In genomic region chr7:22935269-22935668, GRCh38 we compare ENCODE assay signal across 27 cellular contexts.
A peak's percentile ranks its signal among the peaks of the same experiment; 100 is the strongest.
DNase-seq lines count a peak whose midpoint lies in the region; ATAC-seq and TF ChIP-seq lines count a peak whose summit lies in the region.
"Had no signal": no experiment of that assay in that cellular context is flagged by ENCODE, and none has a peak within 500 bp of the region (broad histone marks: within the 10 kb centered on the region; RNA-seq: fewer than 3 reads in every experiment).

No MANE protein-coding gene starts in this region.

- H3K27ac Mint-ChIP-seq in activated CD4-positive, alpha-beta T cell treated with anti-CD3 and anti-CD28 coated beads, Interleukin-2, amount 10 ng/mL, durations not matched to agents 24 days and 14 days = no peak overlapping the region
- H3K27ac Mint-ChIP-seq: memory B cell; stimulated activated effector memory CD8-positive, alpha-beta T cell treated with anti-CD3 and anti-CD28 coated beads, Interleukin-12 subunit alpha, Interleukin-12 subunit beta, amount 100 ng/mL, for 72 hours had no signal

- H3K36me3 Mint-ChIP-seq in activated CD4-positive, alpha-beta T cell treated with anti-CD3 and anti-CD28 coated beads, Interleukin-2, amount 10 ng/mL, durations not matched to agents 24 days and 14 days (ENCODE audit: low read depth) = no peaks in the 10 kb centered on the region
- H3K36me3 Mint-ChIP-seq: memory B cell; stimulated activated effector memory CD8-positive, alpha-beta T cell treated with anti-CD3 and anti-CD28 coated beads, Interleukin-12 subunit alpha, Interleukin-12 subunit beta, amount 100 ng/mL, for 72 hours had no signal

- intact Hi-C loops in activated CD4-positive, alpha-beta T cell treated with anti-CD3 and anti-CD28 coated beads, Interleukin-2, amount 10 ng/mL, durations not matched to agents 24 days and 14 days (cut with micrococcal nuclease) = no loop called here

- H3K4me3 ChIP-seq in MG63 = no peak overlapping the region
- H3K4me3 ChIP-seq: BLaER1 treated with 17β-estradiol and CSF1 and Interleukin-3, amounts not matched to agents 10 nM and 100 nM; left lung; psoas muscle; sigmoid colon; SJSA1 had no signal

- no peaks in the 10 kb centered on the region for H3K9me3 ChIP-seq in MG63
- H3K9me3 ChIP-seq: neutrophil, psoas muscle, SJSA1 had no signal

- no peaks in the 10 kb centered on the region for H3K36me3 ChIP-seq in MG63
- H3K36me3 ChIP-seq: brain microvascular endothelial cell, left lung, neutrophil, sigmoid colon, SJSA1, WERI-Rb-1 had no signal

- TF ChIP-seq CTCF in omental fat pad (IDR thresholded peaks at IDR 0.05) = no peak

- no peaks in the 10 kb centered on the region for H3K9me3 Mint-ChIP-seq in activated CD4-positive, alpha-beta T cell treated with anti-CD3 and anti-CD28 coated beads, Interleukin-2, amount 10 ng/mL, durations not matched to agents 24 days and 14 days
- H3K9me3 Mint-ChIP-seq: memory B cell; stimulated activated effector memory CD8-positive, alpha-beta T cell treated with anti-CD3 and anti-CD28 coated beads, Interleukin-12 subunit alpha, Interleukin-12 subunit beta, amount 100 ng/mL, for 72 hours had no signal

- DNase-seq in EH (ENCODE audit: low read depth) = peak; percentile 39
- DNase-seq in MG63 = peak; percentile 54
- peak; percentile 45 for DNase-seq in fibroblast of peridontal ligament (ENCODE audit: extremely low read depth)
- DNase-seq in omental fat pad (ENCODE audit: low spot score) = no peak
- no peak for DNase-seq in activated CD4-positive, alpha-beta T cell treated with anti-CD3 and anti-CD28 coated beads, Interleukin-2, amount 10 ng/mL, durations not matched to agents 24 days and 14 days
- DNase-seq in HuH-7.5 (ENCODE audit: low spot score) = no peak
- DNase-seq in occipital lobe (lab: John Stamatoyannopoulos, UW) = no peak
- no peak for DNase-seq in activated CD4-positive, alpha-beta T cell treated with anti-CD3 and anti-CD28 coated beads, Interleukin-2, amount 50 U/mL, for 4 hours
- DNase-seq: ACHN; activated CD4-positive, alpha-beta T cell treated with anti-CD3 and anti-CD28 coated beads for 48 hours; activated T-cell treated with anti-CD3 and anti-CD28 coated beads, Interleukin-2, amount 50 U/mL, for 1 hour; brain microvascular endothelial cell; cerebellar nuclear complex; dermis blood vessel endothelial cell; GF-D8; left lung; NCI-H446 treated with DMSO at 0.1 percent for 48 hours; NCI-H774; psoas muscle; sigmoid colon; T1000; WERI-Rb-1 had no signal

- peaks cover 8% of the 10 kb centered on the region for H3K27me3 Mint-ChIP-seq in activated CD4-positive, alpha-beta T cell treated with anti-CD3 and anti-CD28 coated beads, Interleukin-2, amount 10 ng/mL, durations not matched to agents 24 days and 14 days

- H3K27me3 ChIP-seq in MG63 = no peaks in the 10 kb centered on the region
- H3K27me3 ChIP-seq: BLaER1 treated with 17β-estradiol and CSF1 and Interleukin-3, amounts not matched to agents 10 nM and 100 nM; brain microvascular endothelial cell; left lung; sigmoid colon; SJSA1 had no signal

- H3K4me3 Mint-ChIP-seq in activated CD4-positive, alpha-beta T cell treated with anti-CD3 and anti-CD28 coated beads, Interleukin-2, amount 10 ng/mL, durations not matched to agents 24 days and 14 days = no peak overlapping the region
- H3K4me3 Mint-ChIP-seq: memory B cell; stimulated activated effector memory CD8-positive, alpha-beta T cell treated with anti-CD3 and anti-CD28 coated beads, Interleukin-12 subunit alpha, Interleukin-12 subunit beta, amount 100 ng/mL, for 72 hours had no signal

- H3K4me1 Mint-ChIP-seq in activated CD4-positive, alpha-beta T cell treated with anti-CD3 and anti-CD28 coated beads, Interleukin-2, amount 10 ng/mL, durations not matched to agents 24 days and 14 days = no peaks in the 10 kb centered on the region
- H3K4me1 Mint-ChIP-seq: memory B cell; stimulated activated effector memory CD8-positive, alpha-beta T cell treated with anti-CD3 and anti-CD28 coated beads, Interleukin-12 subunit alpha, Interleukin-12 subunit beta, amount 100 ng/mL, for 72 hours had no signal

- ATAC-seq in omental fat pad (ENCODE audit: low FRiP score) = peak; percentile 63
- ATAC-seq: stimulated activated effector memory CD8-positive, alpha-beta T cell treated with anti-CD3 and anti-CD28 coated beads, Interleukin-12 subunit alpha, Interleukin-12 subunit beta, amount 100 ng/mL, for 72 hours had no signal

Comparison
In these comparisons a context has a peak if more than half of its experiments do, and no peak if none do; other contexts are left out.
1. DNase-seq: peak in EH (single experiment), MG63 (single experiment) and fibroblast of peridontal ligament (single experiment); none in omental fat pad (single experiment), activated CD4-positive, alpha-beta T cell treated with anti-CD3 and anti-CD28 coated beads, Interleukin-2, amount 10 ng/mL, durations not matched to agents 24 days and 14 days (single experiment), HuH-7.5 (single experiment), occipital lobe (single experiment) and activated CD4-positive, alpha-beta T cell treated with anti-CD3 and anti-CD28 coated beads, Interleukin-2, amount 50 U/mL, for 4 hours (0 of 2).